In the genomic region with DNA sequence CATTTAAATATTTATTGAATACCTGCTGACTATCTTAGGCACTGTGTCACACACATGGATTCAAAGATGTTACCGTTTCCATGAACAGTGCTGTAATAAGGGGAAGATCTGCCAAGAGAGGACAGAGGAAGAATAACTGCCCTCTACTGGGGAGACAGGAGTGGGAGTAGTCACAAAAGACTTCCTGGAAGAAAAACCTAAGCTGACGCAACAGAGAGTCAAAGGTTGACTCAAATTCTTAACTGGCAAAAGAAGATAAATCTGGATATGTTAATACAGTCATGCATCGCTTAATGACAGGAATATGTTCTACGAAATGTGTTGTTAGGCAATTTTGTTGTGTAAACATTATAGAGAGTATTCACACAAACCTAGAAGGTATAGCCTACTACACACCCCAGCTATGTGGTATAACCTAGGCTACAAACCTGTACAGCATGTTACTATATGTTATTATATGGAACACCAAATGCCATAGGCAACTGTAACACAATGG, we compare ENCODE assay signal across 8 cellular contexts. TPM values are rescaled to one million over a fixed set of nuclear protein-coding genes. Genes with fewer than 3 reads are reported as not detected.
DNase-seq lines count a peak whose midpoint lies in the region; ATAC-seq and TF ChIP-seq lines count a peak whose summit lies in the region.

No MANE protein-coding gene starts in this region.

- TF ChIP-seq EP300 in neural cell (conservative IDR thresholded peaks at IDR 0.05; ENCODE audit: poor library complexity, severe bottlenecking): no peak

- POLR2A ChIA-PET in AG04449 (lab: Yijun Ruan, JAX): interaction anchor here (0.6 to 1.2 kb wide), 3 partner anchors 124 to 177 kb away, joined by 3 to 7 read pairs (median 4); no protein-coding TSS in a partner anchor
- POLR2A ChIA-PET in CD8-positive, alpha-beta memory T cell (lab: Charles Lee): no interaction called here

- H3K9me2 ChIP-seq in GM23338 (ENCODE audit: insufficient read depth) (no peaks in the 10 kb centered on the region), neural cell (ENCODE audit: insufficient read depth, low read length) (no peaks in the 10 kb centered on the region)

- H3F3A ChIP-seq in GM23338 (replicated peaks; ENCODE audit: low read depth): no peaks in the 10 kb centered on the region
- H3F3A ChIP-seq in neural cell (ENCODE audit: insufficient read depth, low read length, poor library complexity, severe bottlenecking): no peaks in the 10 kb centered on the region

- no peaks in the 10 kb centered on the region for H3K36me3 Mint-ChIP-seq in GM23338 (ENCODE audit: low read depth)
- H3K36me3 Mint-ChIP-seq in CD8-positive, alpha-beta memory T cell: peaks cover 0 to 54% (median 7%) of the 10 kb centered on the region in 3 donors

- H3K4me2 ChIP-seq in GM23338: no peak overlapping the region
- no peak overlapping the region for H3K4me2 ChIP-seq in neural cell (ENCODE audit: low read length)

- no peak overlapping the region for H3K9ac ChIP-seq in neural cell (ENCODE audit: low read length)

- H3K27me3 ChIP-seq in GM23338 (ENCODE audit: insufficient read depth) (no peaks in the 10 kb centered on the region), neural cell (ENCODE audit: insufficient read depth, low read depth, low read length) (no peaks in the 10 kb centered on the region)
- no peaks in the 10 kb centered on the region for H3K27me3 ChIP-seq in CD8-positive, alpha-beta memory T cell (ENCODE audit: insufficient read depth, low read length, poor library complexity, severe bottlenecking)

- H3K79me2 ChIP-seq in GM23338 (replicated peaks; ENCODE audit: insufficient read depth) (no peaks in the 10 kb centered on the region), neural cell (replicated peaks; ENCODE audit: insufficient read depth, low read length) (no peaks in the 10 kb centered on the region)

- no peak overlapping the region for H3K4me3 ChIP-seq in AG04449 (ENCODE audit: low read depth, low read length)
- no peak overlapping the region for H3K4me3 ChIP-seq in GM23338
- no peak overlapping the region for H3K4me3 ChIP-seq in neural cell (ENCODE audit: low read length)
- no peak overlapping the region for H3K4me3 ChIP-seq in CD8-positive, alpha-beta memory T cell (ENCODE audit: low read length)

- CTCF ChIA-PET in AG04449 (lab: Yijun Ruan, JAX): interaction anchor here (0.6 to 9.3 kb wide), 13 partner anchors 11 to 239 kb away, joined by 3 to 154 read pairs (median 3); no protein-coding TSS in a partner anchor
- CTCF ChIA-PET in CD8-positive, alpha-beta memory T cell (lab: Charles Lee): no interaction called here

- TF ChIP-seq RAD21 in neural cell (conservative IDR thresholded peaks at IDR 0.05): no peak

- DNase-seq in AG04449 (ENCODE audit: low read depth, low spot score): peak; percentile 42
- DNase-seq in GM23338 (ENCODE audit: low spot score): peak; percentile 64
- DNase-seq in SK-N-DZ (ENCODE audit: low spot score): peak; percentile 3
- peak; percentile 66 to 82 for DNase-seq in erythroblast (lab: John Stamatoyannopoulos, UW)
- no peak for DNase-seq in CD8-positive, alpha-beta memory T cell

- H3K9me3 Mint-ChIP-seq in GM23338: no peaks in the 10 kb centered on the region
- H3K9me3 Mint-ChIP-seq in CD8-positive, alpha-beta memory T cell: no peaks in the 10 kb centered on the region

- 0 out of 2 replicates have a peak, but pooled peaks cover 3% of the 10 kb centered on the region for H3K4me1 ChIP-seq in GM23338 (ENCODE audit: insufficient read depth)
- no peaks in the 10 kb centered on the region for H3K4me1 ChIP-seq in CD8-positive, alpha-beta memory T cell (ENCODE audit: insufficient read depth, low read length)

- ATAC-seq in GM23338: peak; percentile 70
- ATAC-seq in GM21390 (IDR thresholded peaks at IDR 0.05; ENCODE audit: unreplicated experiment): no peak
- ATAC-seq in HG03378 (IDR thresholded peaks at IDR 0.05; ENCODE audit: unreplicated experiment): no peak

- no peaks in the 10 kb centered on the region for H3K9me3 ChIP-seq in neural cell (ENCODE audit: low read length)
- no peaks in the 10 kb centered on the region for H3K9me3 ChIP-seq in CD8-positive, alpha-beta memory T cell (ENCODE audit: low read length)

- H3K27ac ChIP-seq in GM23338 (ENCODE audit: low read depth) (0 out of 2 replicates have a peak overlapping the region, but pooled peaks have one; percentile 3), neural cell (ENCODE audit: low read length) (no peak overlapping the region)
- H3K27ac ChIP-seq in CD8-positive, alpha-beta memory T cell (ENCODE audit: low read depth, low read length): no peak overlapping the region

- H2AFZ ChIP-seq in GM23338: no peak overlapping the region
- H2AFZ ChIP-seq in neural cell (ENCODE audit: low read depth, low read length): no peak overlapping the region

- TF ChIP-seq CTCF in AG04449 (IDR thresholded peaks at IDR 0.05; ENCODE audit: insufficient read depth, low read length, missing control alignments) (peak; percentile 60), GM23338 (conservative IDR thresholded peaks at IDR 0.05; ENCODE audit: low read depth in 2 of 2) (peak; percentile 71 to 72), neural cell (IDR thresholded peaks at IDR 0.05; ENCODE audit: poor library complexity, severe bottlenecking) (peak; percentile 19)

- peaks cover 17% of the 10 kb centered on the region for H3K4me1 Mint-ChIP-seq in GM23338
- H3K4me1 Mint-ChIP-seq in CD8-positive, alpha-beta memory T cell: peaks cover 10 to 31% (median 25%) of the 10 kb centered on the region in 3 donors

- no peak overlapping the region for H3K27ac Mint-ChIP-seq in GM23338
- peak overlapping the region in 3 of 8 donors; percentile 0 to 76 (median 29) for H3K27ac Mint-ChIP-seq in CD8-positive, alpha-beta memory T cell

- H3K36me3 ChIP-seq in GM23338 (ENCODE audit: insufficient read depth) (no peaks in the 10 kb centered on the region), neural cell (ENCODE audit: insufficient read depth, low read length) (peaks cover 5% of the 10 kb centered on the region)
- peaks cover 20% of the 10 kb centered on the region for H3K36me3 ChIP-seq in CD8-positive, alpha-beta memory T cell (ENCODE audit: insufficient read depth, low read length)

- H4K20me1 ChIP-seq in GM23338 (replicated peaks; ENCODE audit: insufficient read depth): no peaks in the 10 kb centered on the region
- no peaks in the 10 kb centered on the region for H4K20me1 ChIP-seq in neural cell (ENCODE audit: insufficient read depth)

- TF ChIP-seq POLR2A in erythroblast (IDR thresholded peaks at IDR 0.05; ENCODE audit: low read length): no peak

- no peak overlapping the region for H3K4me3 Mint-ChIP-seq in GM23338
- no peak overlapping the region for H3K4me3 Mint-ChIP-seq in CD8-positive, alpha-beta memory T cell

- H3K27me3 Mint-ChIP-seq in GM23338 (ENCODE audit: insufficient read depth, low read depth, poor library complexity): no peaks in the 10 kb centered on the region
- no peaks in the 10 kb centered on the region for H3K27me3 Mint-ChIP-seq in CD8-positive, alpha-beta memory T cell

TF ChIP-seq in GM23338, 12 proteins besides CTCF, POLR2A, EP300 and RAD21 (continues in another document):
- TF ChIP-seq ZNF114 (CRISPR knock-in tag; IDR thresholded peaks at IDR 0.05) (no peak), POLR2AphosphoS5 (IDR thresholded peaks at IDR 0.05; ENCODE audit: low read depth) (no peak), EZH2phosphoT487 (IDR thresholded peaks at IDR 0.05; ENCODE audit: unreplicated experiment) (no peak)

TF ChIP-seq in neural cell, 6 proteins besides CTCF, POLR2A, EP300 and RAD21:
- no peak for TF ChIP-seq POLR2AphosphoS5 (IDR thresholded peaks at IDR 0.05)
- TF ChIP-seq, protein P1, sequence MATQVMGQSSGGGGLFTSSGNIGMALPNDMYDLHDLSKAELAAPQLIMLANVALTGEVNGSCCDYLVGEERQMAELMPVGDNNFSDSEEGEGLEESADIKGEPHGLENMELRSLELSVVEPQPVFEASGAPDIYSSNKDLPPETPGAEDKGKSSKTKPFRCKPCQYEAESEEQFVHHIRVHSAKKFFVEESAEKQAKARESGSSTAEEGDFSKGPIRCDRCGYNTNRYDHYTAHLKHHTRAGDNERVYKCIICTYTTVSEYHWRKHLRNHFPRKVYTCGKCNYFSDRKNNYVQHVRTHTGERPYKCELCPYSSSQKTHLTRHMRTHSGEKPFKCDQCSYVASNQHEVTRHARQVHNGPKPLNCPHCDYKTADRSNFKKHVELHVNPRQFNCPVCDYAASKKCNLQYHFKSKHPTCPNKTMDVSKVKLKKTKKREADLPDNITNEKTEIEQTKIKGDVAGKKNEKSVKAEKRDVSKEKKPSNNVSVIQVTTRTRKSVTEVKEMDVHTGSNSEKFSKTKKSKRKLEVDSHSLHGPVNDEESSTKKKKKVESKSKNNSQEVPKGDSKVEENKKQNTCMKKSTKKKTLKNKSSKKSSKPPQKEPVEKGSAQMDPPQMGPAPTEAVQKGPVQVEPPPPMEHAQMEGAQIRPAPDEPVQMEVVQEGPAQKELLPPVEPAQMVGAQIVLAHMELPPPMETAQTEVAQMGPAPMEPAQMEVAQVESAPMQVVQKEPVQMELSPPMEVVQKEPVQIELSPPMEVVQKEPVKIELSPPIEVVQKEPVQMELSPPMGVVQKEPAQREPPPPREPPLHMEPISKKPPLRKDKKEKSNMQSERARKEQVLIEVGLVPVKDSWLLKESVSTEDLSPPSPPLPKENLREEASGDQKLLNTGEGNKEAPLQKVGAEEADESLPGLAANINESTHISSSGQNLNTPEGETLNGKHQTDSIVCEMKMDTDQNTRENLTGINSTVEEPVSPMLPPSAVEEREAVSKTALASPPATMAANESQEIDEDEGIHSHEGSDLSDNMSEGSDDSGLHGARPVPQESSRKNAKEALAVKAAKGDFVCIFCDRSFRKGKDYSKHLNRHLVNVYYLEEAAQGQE (IDR thresholded peaks at IDR 0.05; ENCODE audit: borderline replicate concordance): no peak
- no peak for TF ChIP-seq EZH2 (IDR thresholded peaks at IDR 0.05; ENCODE audit: borderline replicate concordance, insufficient read depth, low read length, poor library complexity, severe bottlenecking)
TF ChIP-seq in neural cell: peak in this region for 0.

RNA-seq across cellular contexts. Expression of a gene that starts 51.5 kb away (rescaled TPM):
- total RNA-seq in GM23338 (2014; rRNA removed; shearing (Covaris generic)): 15.2 and 15.7 TPM in 2 replicates
- polyA plus RNA-seq in GM23338 (2016; fragmentation: Nextera tagmentation; extraction: Ambion mirVana) (12.5 and 14.0 TPM in 2 replicates), neural cell (33.5 and 34.6 TPM in 2 replicates)
- polyA plus RNA-seq in SK-N-DZ (2014; cell fraction: cytosol; rRNA removed): 10.3 and 13.7 TPM in 2 replicates
- 15.7 and 28.7 TPM in 2 replicates for polyA plus RNA-seq in SK-N-DZ (2014; cell fraction: nucleus; rRNA removed)
- 66.3 and 67.0 TPM in 2 replicates for polyA minus RNA-seq in neural cell
- total RNA-seq in CD8-positive, alpha-beta memory T cell: 10 to 100 TPM; 31.2 to 32.9 TPM
- polyA plus RNA-seq in CD8-positive, alpha-beta memory T cell: 91.7 TPM

Comparison
In these comparisons a context has a peak if more than half of its experiments do, and no peak if none do; other contexts are left out.
1. DNase-seq: peak in AG04449 (single experiment), GM23338 (single experiment), SK-N-DZ (single experiment) and erythroblast (2 of 2); none in CD8-positive, alpha-beta memory T cell (0 of 5).
2. CTCF ChIP-seq: peak in every context shown above with its lines; median percentile 72 in GM23338; 60 in AG04449; 19 in neural cell.